Comparison of ENCODE assay signal across 1 cellular context in the genomic region with DNA sequence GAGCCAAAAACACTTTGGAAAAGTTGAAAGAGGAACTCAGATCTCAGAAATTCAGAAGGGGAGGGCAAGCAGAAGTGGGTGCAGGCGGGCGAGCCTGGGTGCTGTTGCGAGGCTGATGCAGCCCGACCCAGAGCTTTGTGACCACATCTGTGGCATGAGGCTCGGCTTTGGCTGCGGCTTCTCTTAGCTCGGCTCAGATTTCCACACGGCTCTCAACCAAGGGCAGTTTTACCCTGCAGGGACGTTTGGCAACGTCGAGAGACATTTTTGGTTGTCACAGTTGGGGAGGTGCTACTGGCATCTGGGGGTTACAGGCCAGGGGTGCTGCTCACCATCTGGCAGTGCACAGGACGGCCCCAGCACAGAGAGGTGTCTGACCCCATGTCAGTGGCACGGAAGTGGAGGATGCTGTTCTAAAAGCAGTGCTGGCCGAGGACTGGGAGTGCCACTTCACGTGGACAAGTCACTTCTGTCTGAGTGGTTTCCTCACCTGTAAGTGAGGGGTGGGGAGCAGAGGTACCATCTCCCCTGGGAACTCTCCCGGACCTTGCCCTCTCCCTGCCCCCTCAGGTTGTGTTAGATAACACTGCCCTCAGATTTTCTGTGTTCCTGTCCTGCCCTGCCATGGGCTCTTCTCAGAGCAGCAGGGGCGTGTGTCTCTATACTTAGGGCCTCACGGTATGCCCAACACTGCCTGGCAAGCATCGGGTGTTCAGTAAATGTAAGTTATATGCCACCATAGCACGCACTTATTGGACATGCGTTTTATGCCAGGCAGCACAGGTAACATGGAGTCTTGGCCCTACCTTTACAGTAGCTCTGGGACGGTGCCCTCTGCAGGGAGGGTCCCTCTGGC.
TF ChIP-seq lines count a peak whose summit lies in the region.

No MANE protein-coding gene starts in this region.

TF ChIP-seq in IMR-90, 13 proteins besides CTCF, POLR2A, EP300 and RAD21:
- TF ChIP-seq FOS (IDR thresholded peaks at IDR 0.05; ENCODE audit: low read depth, low read length) (no peak), SMC3 (IDR thresholded peaks at IDR 0.05; ENCODE audit: low read depth, low read length) (no peak), MAFK (IDR thresholded peaks at IDR 0.05; ENCODE audit: low read depth, low read length) (no peak), MXI1 (IDR thresholded peaks at IDR 0.05; ENCODE audit: borderline replicate concordance, low read depth, low read length) (no peak), BHLHE40 (IDR thresholded peaks at IDR 0.05; ENCODE audit: low read depth, low read length) (no peak), MAZ (IDR thresholded peaks at IDR 0.05; ENCODE audit: borderline replicate concordance, low read depth, low read length) (no peak), RFX5 (IDR thresholded peaks at IDR 0.05; ENCODE audit: low read depth, low read length) (no peak), CEBPB (IDR thresholded peaks at IDR 0.05; ENCODE audit: low read depth, low read length) (no peak), CHD1 (IDR thresholded peaks at IDR 0.05; ENCODE audit: low read depth, low read length) (no peak)
- TF ChIP-seq, protein P1, sequence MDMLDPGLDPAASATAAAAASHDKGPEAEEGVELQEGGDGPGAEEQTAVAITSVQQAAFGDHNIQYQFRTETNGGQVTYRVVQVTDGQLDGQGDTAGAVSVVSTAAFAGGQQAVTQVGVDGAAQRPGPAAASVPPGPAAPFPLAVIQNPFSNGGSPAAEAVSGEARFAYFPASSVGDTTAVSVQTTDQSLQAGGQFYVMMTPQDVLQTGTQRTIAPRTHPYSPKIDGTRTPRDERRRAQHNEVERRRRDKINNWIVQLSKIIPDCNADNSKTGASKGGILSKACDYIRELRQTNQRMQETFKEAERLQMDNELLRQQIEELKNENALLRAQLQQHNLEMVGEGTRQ (IDR thresholded peaks at IDR 0.05; ENCODE audit: low read depth, low read length): no peak
